9 cellular contexts compared by ENCODE assay signal in the genomic region with DNA sequence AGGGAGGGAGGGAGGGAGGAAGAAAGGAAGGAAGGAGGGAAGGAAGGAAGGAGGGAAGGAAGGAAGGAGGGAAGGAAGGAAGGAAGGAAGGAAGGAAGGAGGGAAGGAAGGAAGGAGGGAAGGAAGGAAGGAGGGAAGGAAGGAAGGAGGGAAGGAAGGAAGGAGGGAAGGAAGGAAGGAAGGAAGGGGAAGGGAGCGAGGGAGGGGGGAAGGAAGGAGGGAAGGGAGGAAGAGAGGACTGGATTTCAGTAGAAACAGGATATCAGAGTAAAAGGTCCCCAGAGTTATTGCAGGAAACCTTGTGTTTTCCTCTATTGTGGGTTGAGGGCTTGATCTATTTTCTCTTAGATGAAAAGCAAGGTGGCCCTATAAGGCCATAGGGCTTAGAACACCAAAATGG. TPM values are rescaled to one million over a fixed set of nuclear protein-coding genes. Genes with fewer than 3 reads are reported as not detected.
"Had no signal": no experiment of that assay in that cellular context is flagged by ENCODE, and none has a peak within 500 bp of the region (broad histone marks: within the 10 kb centered on the region; RNA-seq: fewer than 3 reads in every experiment).

No MANE protein-coding gene starts in this region.

RNA-seq across cellular contexts. Expression of a gene that starts 14.0 kb away (rescaled TPM):
- total RNA-seq: MCF 10A, NCI-H460, OCI-LY7, PC-9, Right ventricle myocardium inferior, RPMI7951, SJCRH30, SK-MEL-5 had no signal
- polyA plus RNA-seq: SK-N-SH had no signal

RNA-seq across cellular contexts. Expression of a gene that starts 37.4 kb away (rescaled TPM):
- total RNA-seq: MCF 10A, OCI-LY7, PC-9, SK-MEL-5 had no signal
